Comparison of ENCODE assay signal across 8 cellular contexts in genomic region chr9:134067904-134068741, GRCh38. TPM values are rescaled to one million over a fixed set of nuclear protein-coding genes. Genes with fewer than 3 reads are reported as not detected.
DNase-seq lines count a peak whose midpoint lies in the region; ATAC-seq and TF ChIP-seq lines count a peak whose summit lies in the region.

BRD3 (minus strand) TSS chr9:134068026; CDS start chr9:134053477, 14,549 bp downstream.

- H3K27me3 Mint-ChIP-seq in H9 (ENCODE audit: low read depth) = peaks cover 35% of the 10 kb centered on the region
- H3K27me3 Mint-ChIP-seq in activated naive CD4-positive, alpha-beta T cell treated with anti-CD3 and anti-CD28 coated beads for 36 hours (ENCODE audit: low read depth) = peaks cover 13% of the 10 kb centered on the region

- no peaks in the 10 kb centered on the region for H4K20me1 ChIP-seq in H9 (ENCODE audit: control insufficient read depth, insufficient read depth, insufficient read length)

- no peaks in the 10 kb centered on the region for H3K9me3 ChIP-seq in H9 (ENCODE audit: control insufficient read depth, low read depth, low read length)
- no peaks in the 10 kb centered on the region for H3K9me3 ChIP-seq in MG63
- H3K9me3 ChIP-seq in suprapubic skin = no peaks in the 10 kb centered on the region

- no peaks in the 10 kb centered on the region for H3K79me1 ChIP-seq in H9 (ENCODE audit: insufficient read depth, low read depth, low read length, poor library complexity, severe bottlenecking)

- H3K79me2 ChIP-seq in H9 (ENCODE audit: insufficient read depth, low read length) = peaks cover 31% of the 10 kb centered on the region; the same call in 1 of the 2 replicates

- no peak within 1 kb of the TSS for H2BK12ac ChIP-seq in H9 (ENCODE audit: insufficient read length, low read depth, low read length)

- peak within 1 kb of the TSS; percentile 91 for H3K14ac ChIP-seq in H9 (ENCODE audit: insufficient read depth, low read length)

- H3K27ac Mint-ChIP-seq in H9 = 0 out of 7 replicates have a peak within 1 kb of the TSS, but pooled peaks of 2 of the 3 experiments have one; percentile 25 to 63
- H3K27ac Mint-ChIP-seq in activated naive CD4-positive, alpha-beta T cell treated with anti-CD3 and anti-CD28 coated beads for 36 hours = peak within 1 kb of the TSS; percentile 80

- H3K27ac ChIP-seq in H9 (ENCODE audit: insufficient read length, low read depth, low read length) (no peak within 1 kb of the TSS), suprapubic skin (peak within 1 kb of the TSS; percentile 99)

- H3K18ac ChIP-seq in H9 (ENCODE audit: insufficient read length, low read depth, low read length) = no peak within 1 kb of the TSS

- intact Hi-C loops in activated naive CD4-positive, alpha-beta T cell treated with anti-CD3 and anti-CD28 coated beads for 36 hours (cut with micrococcal nuclease) = loop anchor here (1.0 to 10.0 kb wide), 8 partner anchors 31 to 923 kb away; partner anchors contain the start of genes BRD3OS, RNU6ATAC and VAV2

- no peak within 1 kb of the TSS for H4K5ac ChIP-seq in H9 (ENCODE audit: insufficient read length, low read depth, low read length)

- no peak within 1 kb of the TSS for H3T11ph ChIP-seq in H9 (ENCODE audit: low read length)

- TF ChIP-seq POLR2A in suprapubic skin (IDR thresholded peaks at IDR 0.05) = peak in 1 of 2 donors; percentile 21

- peak; percentile 89 for DNase-seq in GDM1 (lab: John Stamatoyannopoulos, UW)
- peak; percentile 83 for DNase-seq in H9
- DNase-seq in MG63 = peak; percentile 86
- DNase-seq in SK-N-DZ (ENCODE audit: low spot score) = peak; percentile 85
- peak; percentile 80 for DNase-seq in activated naive CD4-positive, alpha-beta T cell treated with anti-CD3 and anti-CD28 coated beads for 36 hours
- DNase-seq in globus pallidus (ENCODE audit: low spot score) = peak; percentile 88
- no peak for DNase-seq in omental fat pad (ENCODE audit: low spot score)
- peak; percentile 84 to 85 for DNase-seq in suprapubic skin (ENCODE audit: low spot score in 2 of 2)

- no CpG with 5 or more reads among the region's 131 CpGs for WGBS in H9 (ENCODE audit: extremely low coverage, insufficient read length, low lambda C conversion rate)
- WGBS in suprapubic skin = no CpG with 5 or more reads among the region's 131 CpGs

- H3K23me2 ChIP-seq in H9 (ENCODE audit: insufficient read length, low read depth, low read length, poor library complexity, severe bottlenecking) = peaks cover 13% of the 10 kb centered on the region

- H3K56ac ChIP-seq in H9 (ENCODE audit: insufficient read length, low read depth, low read length) = no peak within 1 kb of the TSS

- H2BK120ac ChIP-seq in H9 (ENCODE audit: low read depth, low read length, poor library complexity, severe bottlenecking) = no peak within 1 kb of the TSS

- peak within 1 kb of the TSS; percentile 84 to 92 for H3K4me3 Mint-ChIP-seq in H9
- peak within 1 kb of the TSS; percentile 87 for H3K4me3 Mint-ChIP-seq in activated naive CD4-positive, alpha-beta T cell treated with anti-CD3 and anti-CD28 coated beads for 36 hours

- H3K27me3 ChIP-seq in H9 (ENCODE audit: insufficient read depth, low read length) (no peaks in the 10 kb centered on the region; the same call in 1 of the 2 replicates), MG63 (no peaks in the 10 kb centered on the region; the same call in 1 of the 2 replicates), suprapubic skin (no peaks in the 10 kb centered on the region)

- no peak within 1 kb of the TSS for H2AK5ac ChIP-seq in H9 (ENCODE audit: insufficient read length, low read length)

- H3K23ac ChIP-seq in H9 (ENCODE audit: insufficient read length, low read depth, low read length) = no peak within 1 kb of the TSS

- peaks cover 7 to 10% of the 10 kb centered on the region in 2 experiments for H3K9me3 Mint-ChIP-seq in H9
- no peaks in the 10 kb centered on the region for H3K9me3 Mint-ChIP-seq in activated naive CD4-positive, alpha-beta T cell treated with anti-CD3 and anti-CD28 coated beads for 36 hours

- no peak within 1 kb of the TSS for H2BK20ac ChIP-seq in H9 (ENCODE audit: low read depth, low read length, poor library complexity, severe bottlenecking)

- H2BK5ac ChIP-seq in H9 (ENCODE audit: insufficient read length, low read length) = no peak within 1 kb of the TSS

- H3K9ac ChIP-seq in H9 (ENCODE audit: extremely low read depth, insufficient read length, low read length) = peak within 1 kb of the TSS; percentile 84

- TF ChIP-seq CTCF in H9 (conservative IDR thresholded peaks at IDR 0.05) (no peak), omental fat pad (IDR thresholded peaks at IDR 0.05) (no peak), suprapubic skin (IDR thresholded peaks at IDR 0.05) (no peak)

- H3K36me3 ChIP-seq in MG63 (peaks cover 5% of the 10 kb centered on the region), suprapubic skin (no peaks in the 10 kb centered on the region)

- peak within 1 kb of the TSS; percentile 72 for H3K4me3 ChIP-seq in MG63
- H3K4me3 ChIP-seq in suprapubic skin = peak within 1 kb of the TSS; percentile 91

- no peak within 1 kb of the TSS for H4K8ac ChIP-seq in H9 (replicated peaks; ENCODE audit: insufficient read length, low read depth, low read length)

- H3K4me1 ChIP-seq in H9 (ENCODE audit: insufficient read depth, low read length) = no peaks in the 10 kb centered on the region
- peaks cover 44% of the 10 kb centered on the region for H3K4me1 ChIP-seq in suprapubic skin

- H3K4me2 ChIP-seq in H9 (ENCODE audit: insufficient read depth, insufficient read length, low read length) = peak within 1 kb of the TSS; percentile 93

- CTCF ChIA-PET in activated naive CD4-positive, alpha-beta T cell treated with anti-CD3 and anti-CD28 coated beads for 36 hours (lab: Charles Lee) = interaction anchor here (0.7 kb wide), 1 partner anchor 1044 kb away, joined by 3 read pairs; no protein-coding TSS in a partner anchor

- peaks cover 2 to 11% (median 3%) of the 10 kb centered on the region in 3 experiments; a peak in 5 of 7 replicates for H3K36me3 Mint-ChIP-seq in H9 (ENCODE audit: insufficient read depth in 1 of 3, low read depth in 3 of 3)
- H3K36me3 Mint-ChIP-seq in activated naive CD4-positive, alpha-beta T cell treated with anti-CD3 and anti-CD28 coated beads for 36 hours (ENCODE audit: low read depth) = peaks cover 2% of the 10 kb centered on the region

- peak; percentile 93 for ATAC-seq in omental fat pad (ENCODE audit: low FRiP score)

- no peak within 1 kb of the TSS for H2BK15ac ChIP-seq in H9 (ENCODE audit: low read depth, low read length)

- H3K4me1 Mint-ChIP-seq in H9 = peaks cover 22 to 28% of the 10 kb centered on the region in 2 experiments
- H3K4me1 Mint-ChIP-seq in activated naive CD4-positive, alpha-beta T cell treated with anti-CD3 and anti-CD28 coated beads for 36 hours (ENCODE audit: low read depth) = peaks cover 29% of the 10 kb centered on the region

- no peak within 1 kb of the TSS for H2AFZ ChIP-seq in H9 (ENCODE audit: low read length)

- no peak within 1 kb of the TSS for H3K4ac ChIP-seq in H9 (ENCODE audit: low read depth, low read length)

- no peak within 1 kb of the TSS for H4K91ac ChIP-seq in H9 (ENCODE audit: insufficient read length, low read depth, low read length)

- no peak for TF ChIP-seq EP300 in suprapubic skin (IDR thresholded peaks at IDR 0.05)

RNA-seq across cellular contexts. Expression of gene BRD3, which starts in this region (rescaled TPM):
- total RNA-seq in H9 (2021) (63.1 and 63.6 TPM in 2 replicates), omental fat pad (10 to 100 TPM; 13.7 to 39.9 (median 18.7) TPM), suprapubic skin (10 to 100 TPM; 17.6 to 52.9 (median 29.0) TPM)
- 3.1 and 5.0 TPM in 2 replicates for total RNA-seq in MG63 (2014; rRNA removed; shearing (Covaris generic); ENCODE audit: low replicate concordance)
- 9.0 and 11.5 TPM in 2 replicates for polyA plus RNA-seq in SK-N-DZ (2014; cell fraction: cytosol; rRNA removed)
- 11.4 and 27.5 TPM in 2 replicates for polyA plus RNA-seq in SK-N-DZ (2014; cell fraction: nucleus; rRNA removed)
- total RNA-seq in activated naive CD4-positive, alpha-beta T cell treated with anti-CD3 and anti-CD28 coated beads for 36 hours = 10 to 100 TPM; 34.2 to 36.6 TPM
